19 cellular contexts compared by ENCODE assay signal in the genomic region with DNA sequence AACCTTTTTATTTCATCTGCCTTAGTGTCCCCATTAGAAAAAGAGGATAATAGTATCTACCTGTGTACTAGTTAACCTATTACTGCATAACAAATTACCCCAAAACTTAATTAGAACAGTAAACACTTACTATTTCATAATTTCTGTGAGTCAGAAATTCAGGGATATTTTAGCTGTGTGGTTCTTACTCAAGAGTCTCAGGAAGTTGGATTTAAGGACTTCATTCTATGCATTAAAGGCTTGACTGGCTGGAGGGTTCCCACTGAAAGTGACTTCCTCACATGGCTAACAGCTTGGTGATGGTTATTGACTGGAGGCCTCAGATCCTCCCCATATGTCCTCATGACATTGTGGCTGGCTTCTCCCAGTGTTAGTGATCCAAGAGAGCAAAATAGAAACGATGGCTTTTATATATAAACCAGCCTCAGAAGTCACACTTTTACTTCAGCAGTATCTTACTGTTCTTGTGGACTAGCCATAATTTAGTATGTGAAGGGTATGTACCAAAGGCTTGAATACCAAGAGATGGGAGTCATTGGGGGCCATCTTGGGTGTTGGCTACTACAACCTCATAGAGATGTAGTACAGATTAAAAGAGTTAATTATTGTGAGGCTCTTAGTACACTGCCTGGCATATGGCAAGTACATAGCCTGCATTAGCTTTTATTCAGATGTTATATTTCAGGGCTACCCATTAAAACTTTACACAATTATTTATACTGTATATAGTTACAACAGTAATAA. TPM values are rescaled to one million over a fixed set of nuclear protein-coding genes. Genes with fewer than 3 reads are reported as not detected.
DNase-seq lines count a peak whose midpoint lies in the region; ATAC-seq, FAIRE-seq and TF ChIP-seq lines count a peak whose summit lies in the region.
"Had no signal": no experiment of that assay in that cellular context is flagged by ENCODE, and none has a peak within 500 bp of the region (broad histone marks: within the 10 kb centered on the region; RNA-seq: fewer than 3 reads in every experiment).

No MANE protein-coding gene starts in this region.

- peaks cover 0 to 2% (median 0%) of the 10 kb centered on the region in 7 donors for H3K9me3 Mint-ChIP-seq in CD14-positive monocyte
- H3K9me3 Mint-ChIP-seq in progenitor cell of endocrine pancreas (ENCODE audit: low read depth), result no peaks in the 10 kb centered on the region
- no peaks in the 10 kb centered on the region for H3K9me3 Mint-ChIP-seq in activated CD8-positive, alpha-beta T cell treated with anti-CD3 and anti-CD28 coated beads for 36 hours
- H3K9me3 Mint-ChIP-seq: activated T-cell treated with anti-CD3 and anti-CD28 coated beads, Interleukin-2, amount 50 U/mL, for 72 hours; nephron; stimulated activated naive CD8-positive, alpha-beta T cell treated with anti-CD3 and anti-CD28 coated beads, Interleukin-15, Interleukin-2, amounts not matched to agents 100 ng/mL and 50 ng/mL, for 24 hours had no signal

- no peaks in the 10 kb centered on the region for H3K9me2 ChIP-seq in Loucy (replicated peaks; ENCODE audit: low read depth, low read length)

- H3K27ac Mint-ChIP-seq in CD14-positive monocyte, result peak overlapping the region in 6 of 7 donors; percentile 2 to 65 (median 29)
- H3K27ac Mint-ChIP-seq in progenitor cell of endocrine pancreas, result peak overlapping the region; percentile 50
- no peak overlapping the region for H3K27ac Mint-ChIP-seq in activated CD8-positive, alpha-beta T cell treated with anti-CD3 and anti-CD28 coated beads for 36 hours
- H3K27ac Mint-ChIP-seq: activated naive CD8-positive, alpha-beta T cell; activated T-cell treated with anti-CD3 and anti-CD28 coated beads, Interleukin-2, amount 50 U/mL, for 72 hours; nephron had no signal

- H3K4me1 Mint-ChIP-seq in CD14-positive monocyte (peaks cover 56% of the 10 kb centered on the region), progenitor cell of endocrine pancreas (ENCODE audit: low read depth) (peaks cover 43% of the 10 kb centered on the region)
- H3K4me1 Mint-ChIP-seq in activated CD8-positive, alpha-beta T cell treated with anti-CD3 and anti-CD28 coated beads for 36 hours (ENCODE audit: low read depth), result peaks cover 77% of the 10 kb centered on the region

- H3K27me3 ChIP-seq in Loucy (ENCODE audit: insufficient read depth, low read length, poor library complexity, severe bottlenecking) (no peaks in the 10 kb centered on the region), bronchial epithelial cell (ENCODE audit: control insufficient read depth, insufficient read depth, low read length) (no peaks in the 10 kb centered on the region)
- H3K27me3 ChIP-seq: breast epithelium, heart left ventricle, uterus had no signal

- H3K4me1 ChIP-seq in Loucy (ENCODE audit: insufficient read depth, low read length, poor library complexity, severe bottlenecking), result peaks cover 45% of the 10 kb centered on the region
- H3K4me1 ChIP-seq: breast epithelium, uterus had no signal

- H4K20me1 ChIP-seq in Loucy (ENCODE audit: insufficient read depth, low read length, poor library complexity, severe bottlenecking), result peaks cover 99% of the 10 kb centered on the region

- no peak for DNase-seq in CD14-positive monocyte (ENCODE audit: low spot score)
- peak; percentile 64 for DNase-seq in bronchial epithelial cell (ENCODE audit: low read depth)
- DNase-seq in progenitor cell of endocrine pancreas (ENCODE audit: low spot score, unreplicated experiment), result no peak
- no peak for DNase-seq in activated CD8-positive, alpha-beta T cell treated with anti-CD3 and anti-CD28 coated beads for 36 hours
- DNase-seq: activated T-cell treated with anti-CD3 and anti-CD28 coated beads, Interleukin-2, amount 50 U/mL, for 72 hours; heart left ventricle; uterus; WERI-Rb-1 had no signal

- H3K27me3 Mint-ChIP-seq in CD14-positive monocyte (ENCODE audit: low read depth in 3 of 3) (peaks cover 0 to 1% (median 0%) of the 10 kb centered on the region in 3 donors), progenitor cell of endocrine pancreas (no peaks in the 10 kb centered on the region)
- no peaks in the 10 kb centered on the region for H3K27me3 Mint-ChIP-seq in activated CD8-positive, alpha-beta T cell treated with anti-CD3 and anti-CD28 coated beads for 36 hours
- H3K27me3 Mint-ChIP-seq: activated naive CD8-positive, alpha-beta T cell; stimulated activated naive CD8-positive, alpha-beta T cell treated with anti-CD3 and anti-CD28 coated beads, Interleukin-15, Interleukin-2, amounts not matched to agents 100 ng/mL and 50 ng/mL, for 24 hours had no signal

- POLR2A ChIA-PET in activated CD8-positive, alpha-beta T cell treated with anti-CD3 and anti-CD28 coated beads for 36 hours (lab: Charles Lee), result interaction anchor here (2.1 kb wide), 1 partner anchor 9 kb away, joined by 9 read pairs; the partner anchor contains the start of gene RAD23B

- H3K9ac ChIP-seq in Loucy (ENCODE audit: low read depth, low read length, poor library complexity, severe bottlenecking), result no peak overlapping the region

- ATAC-seq in HG03159 (IDR thresholded peaks at IDR 0.05; ENCODE audit: unreplicated experiment), result no peak
- ATAC-seq in GM19455 (IDR thresholded peaks at IDR 0.05; ENCODE audit: unreplicated experiment), result no peak
- ATAC-seq in activated CD8-positive, alpha-beta T cell treated with anti-CD3 and anti-CD28 coated beads for 36 hours, result no peak
- no peak for ATAC-seq in GM18511 (IDR thresholded peaks at IDR 0.05; ENCODE audit: unreplicated experiment)
- ATAC-seq: activated T-cell treated with anti-CD3 and anti-CD28 coated beads, Interleukin-2, amount 50 U/mL, for 72 hours; heart left ventricle had no signal

- FAIRE-seq in bronchial epithelial cell (lab: Jason Lieb, UNC), result no peak
- FAIRE-seq: G401.6, GM12891 had no signal

- H2AFZ ChIP-seq in Loucy (ENCODE audit: low read length), result no peak overlapping the region

- H3K4me3 Mint-ChIP-seq in CD14-positive monocyte (no peak overlapping the region), progenitor cell of endocrine pancreas (ENCODE audit: low read depth) (no peak overlapping the region)
- no peak overlapping the region for H3K4me3 Mint-ChIP-seq in activated CD8-positive, alpha-beta T cell treated with anti-CD3 and anti-CD28 coated beads for 36 hours
- H3K4me3 Mint-ChIP-seq: activated naive CD8-positive, alpha-beta T cell; nephron; stimulated activated naive CD8-positive, alpha-beta T cell treated with anti-CD3 and anti-CD28 coated beads, Interleukin-15, Interleukin-2, amounts not matched to agents 100 ng/mL and 50 ng/mL, for 24 hours had no signal

- no peaks in the 10 kb centered on the region for H3F3A ChIP-seq in Loucy (ENCODE audit: low read depth)

- H3K9me3 ChIP-seq in Loucy (ENCODE audit: insufficient read depth, low read depth, low read length), result no peaks in the 10 kb centered on the region
- H3K9me3 ChIP-seq: breast epithelium, heart left ventricle, uterus had no signal

- no peaks in the 10 kb centered on the region for H3K36me3 Mint-ChIP-seq in CD14-positive monocyte
- H3K36me3 Mint-ChIP-seq in progenitor cell of endocrine pancreas (ENCODE audit: insufficient read depth), result peaks cover 2% of the 10 kb centered on the region
- H3K36me3 Mint-ChIP-seq in activated CD8-positive, alpha-beta T cell treated with anti-CD3 and anti-CD28 coated beads for 36 hours (ENCODE audit: low read depth), result peaks cover 28% of the 10 kb centered on the region

- peaks cover 100% of the 10 kb centered on the region for H3K79me2 ChIP-seq in Loucy (ENCODE audit: insufficient read depth, low read length)

- TF ChIP-seq CTCF in CD14-positive monocyte (IDR thresholded peaks at IDR 0.05) (no peak), Loucy (conservative IDR thresholded peaks at IDR 0.05; ENCODE audit: low read length) (no peak), bronchial epithelial cell (IDR thresholded peaks at IDR 0.05; ENCODE audit: insufficient read depth, low read length, severe bottlenecking) (no peak), progenitor cell of endocrine pancreas (IDR thresholded peaks at IDR 0.05; ENCODE audit: unreplicated experiment) (no peak)
- no peak for TF ChIP-seq CTCF in activated CD8-positive, alpha-beta T cell treated with anti-CD3 and anti-CD28 coated beads for 36 hours (IDR thresholded peaks at IDR 0.05)

- H3K36me3 ChIP-seq in Loucy (ENCODE audit: insufficient read depth, low read length), result peaks cover 2% of the 10 kb centered on the region; the same call in 1 of the 2 replicates
- H3K36me3 ChIP-seq in bronchial epithelial cell (ENCODE audit: control insufficient read depth, insufficient read depth, low read length), result no peaks in the 10 kb centered on the region
- H3K36me3 ChIP-seq: breast epithelium, heart left ventricle, uterus had no signal

- H3K4me3 ChIP-seq in Loucy (ENCODE audit: low read length, poor library complexity, severe bottlenecking), result no peak overlapping the region
- H3K4me3 ChIP-seq in bronchial epithelial cell (ENCODE audit: low read depth, low read length), result no peak overlapping the region
- H3K4me3 ChIP-seq: breast epithelium, heart left ventricle, lung, uterus had no signal

- intact Hi-C loops in CD14-positive monocyte (cut with micrococcal nuclease), result no loop called here
- intact Hi-C loops in activated CD8-positive, alpha-beta T cell treated with anti-CD3 and anti-CD28 coated beads for 36 hours (cut with micrococcal nuclease), result no loop called here

- H3K4me2 ChIP-seq in Loucy (ENCODE audit: low read depth, low read length, poor library complexity, severe bottlenecking), result peak overlapping the region; percentile 14

- CTCF ChIA-PET in activated CD8-positive, alpha-beta T cell treated with anti-CD3 and anti-CD28 coated beads for 36 hours (lab: Charles Lee), result interaction anchor here (0.8 to 1.3 kb wide), 3 partner anchors 13 to 54 kb away, joined by 3 to 4 read pairs (median 3); no protein-coding TSS in a partner anchor

RNA-seq across cellular contexts. Expression of gene RAD23B, which starts 9.9 kb away (rescaled TPM):
- polyA plus RNA-seq in CD14-positive monocyte, result 10 to 100 TPM; 21.6 to 24.7 TPM
- total RNA-seq in bronchial epithelial cell (157 and 207 TPM in 2 replicates), progenitor cell of endocrine pancreas (153 and 171 TPM in 2 replicates)
- 100 to 1,000 TPM; 115 to 117 TPM for total RNA-seq in activated CD8-positive, alpha-beta T cell treated with anti-CD3 and anti-CD28 coated beads for 36 hours
